Comparison of ENCODE assay signal across 1 cellular context in the genomic region with DNA sequence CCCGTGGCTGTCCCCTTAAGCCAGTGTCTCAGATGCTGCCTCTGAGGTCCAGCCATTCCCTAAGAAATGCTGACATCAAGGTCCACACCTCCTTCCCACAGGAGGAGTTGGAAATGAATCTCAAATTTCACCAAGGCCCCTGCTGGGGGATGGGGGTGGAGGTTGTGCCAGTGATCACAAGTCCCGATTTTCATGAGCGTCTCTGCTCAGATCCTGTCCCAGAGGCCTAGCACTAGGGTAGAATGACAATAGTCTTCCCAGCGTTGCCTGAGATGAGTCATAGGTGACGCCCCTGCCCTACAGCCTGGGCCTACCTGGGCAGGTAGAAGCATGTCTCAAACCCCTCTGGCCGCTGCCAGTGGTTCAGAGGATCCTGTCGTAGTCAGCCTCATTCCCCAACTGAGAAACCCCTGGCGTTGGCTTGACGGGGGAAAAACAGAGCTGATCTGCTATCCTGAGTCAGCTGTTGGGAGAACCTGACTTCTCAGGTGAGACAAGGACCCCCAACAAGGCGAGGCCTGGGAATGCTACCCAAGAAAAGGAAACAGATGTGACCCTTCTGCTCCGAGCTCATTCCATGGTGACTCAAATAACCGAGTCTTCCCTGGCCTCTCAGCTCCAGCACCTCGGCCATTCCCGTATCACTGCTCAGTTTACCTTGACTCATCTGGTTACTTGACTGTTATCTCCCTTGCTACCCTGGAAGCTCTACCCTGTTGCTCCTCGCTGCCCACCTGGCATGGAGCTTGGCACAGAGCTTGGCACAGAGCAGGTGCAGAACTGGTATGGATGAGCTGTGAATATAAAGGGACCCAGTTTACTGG.
TF ChIP-seq lines count a peak whose summit lies in the region.

No MANE protein-coding gene starts in this region.

TF ChIP-seq in GM23338, 12 proteins besides CTCF, POLR2A, EP300 and RAD21 (continued from another document):
- TF ChIP-seq, protein P1, sequence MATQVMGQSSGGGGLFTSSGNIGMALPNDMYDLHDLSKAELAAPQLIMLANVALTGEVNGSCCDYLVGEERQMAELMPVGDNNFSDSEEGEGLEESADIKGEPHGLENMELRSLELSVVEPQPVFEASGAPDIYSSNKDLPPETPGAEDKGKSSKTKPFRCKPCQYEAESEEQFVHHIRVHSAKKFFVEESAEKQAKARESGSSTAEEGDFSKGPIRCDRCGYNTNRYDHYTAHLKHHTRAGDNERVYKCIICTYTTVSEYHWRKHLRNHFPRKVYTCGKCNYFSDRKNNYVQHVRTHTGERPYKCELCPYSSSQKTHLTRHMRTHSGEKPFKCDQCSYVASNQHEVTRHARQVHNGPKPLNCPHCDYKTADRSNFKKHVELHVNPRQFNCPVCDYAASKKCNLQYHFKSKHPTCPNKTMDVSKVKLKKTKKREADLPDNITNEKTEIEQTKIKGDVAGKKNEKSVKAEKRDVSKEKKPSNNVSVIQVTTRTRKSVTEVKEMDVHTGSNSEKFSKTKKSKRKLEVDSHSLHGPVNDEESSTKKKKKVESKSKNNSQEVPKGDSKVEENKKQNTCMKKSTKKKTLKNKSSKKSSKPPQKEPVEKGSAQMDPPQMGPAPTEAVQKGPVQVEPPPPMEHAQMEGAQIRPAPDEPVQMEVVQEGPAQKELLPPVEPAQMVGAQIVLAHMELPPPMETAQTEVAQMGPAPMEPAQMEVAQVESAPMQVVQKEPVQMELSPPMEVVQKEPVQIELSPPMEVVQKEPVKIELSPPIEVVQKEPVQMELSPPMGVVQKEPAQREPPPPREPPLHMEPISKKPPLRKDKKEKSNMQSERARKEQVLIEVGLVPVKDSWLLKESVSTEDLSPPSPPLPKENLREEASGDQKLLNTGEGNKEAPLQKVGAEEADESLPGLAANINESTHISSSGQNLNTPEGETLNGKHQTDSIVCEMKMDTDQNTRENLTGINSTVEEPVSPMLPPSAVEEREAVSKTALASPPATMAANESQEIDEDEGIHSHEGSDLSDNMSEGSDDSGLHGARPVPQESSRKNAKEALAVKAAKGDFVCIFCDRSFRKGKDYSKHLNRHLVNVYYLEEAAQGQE (IDR thresholded peaks at IDR 0.05; ENCODE audit: unreplicated experiment): no peak
TF ChIP-seq in GM23338: peak in this region for 0.
